Comparison of ENCODE assay signal across 31 cellular contexts in the genomic region with DNA sequence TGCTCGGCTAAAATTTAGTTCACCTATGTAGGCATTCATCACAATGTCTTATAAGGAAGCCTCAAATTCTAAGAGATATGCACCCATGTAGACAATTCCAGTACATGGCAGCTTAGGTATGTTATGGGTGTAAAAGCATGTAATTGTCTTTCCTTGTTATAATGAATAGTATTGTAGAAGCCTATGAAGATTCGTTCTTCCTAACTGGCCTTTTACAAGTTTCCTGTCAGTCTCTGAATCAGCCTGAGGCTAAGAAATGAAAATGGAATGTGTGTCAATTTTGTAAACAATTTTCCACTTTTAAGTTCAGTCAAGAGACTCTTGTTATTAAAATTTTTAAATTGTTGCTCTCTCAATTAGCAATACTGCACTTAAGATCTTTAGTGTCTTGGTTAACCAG.
"Had no signal": no experiment of that assay in that cellular context is flagged by ENCODE, and none has a peak within 500 bp of the region (broad histone marks: within the 10 kb centered on the region; RNA-seq: fewer than 3 reads in every experiment).

No MANE protein-coding gene starts in this region.

- H3K9me3 ChIP-seq: adrenal gland, body of pancreas, gastrocnemius medialis had no signal

- H3K27ac Mint-ChIP-seq: activated CD4-positive, alpha-beta memory T cell treated with anti-CD3 and anti-CD28 coated beads for 36 hours; activated CD4-positive, alpha-beta T cell treated with anti-CD3 and anti-CD28 coated beads for 36 hours; activated CD4-positive, alpha-beta T cell treated with anti-CD3 and anti-CD28 coated beads, Interleukin-2, amount 10 ng/mL, durations not matched to agents 24 days and 14 days; activated CD8-positive, alpha-beta memory T cell treated with anti-CD3 and anti-CD28 coated beads, Interleukin-2, amount 10 ng/mL, durations not matched to agents 7 days and 5 days; activated CD8-positive, alpha-beta T cell treated with anti-CD3 and anti-CD28 coated beads, Interleukin-2, amount 10 ng/mL, durations not matched to agents 7 days and 5 days; activated naive CD4-positive, alpha-beta T cell treated with anti-CD3 and anti-CD28 coated beads for 36 hours; activated naive CD4-positive, alpha-beta T cell treated with anti-CD3 and anti-CD28 coated beads, Interleukin-2, amount 50 U/mL, for 24 hours; activated naive CD8-positive, alpha-beta T cell treated with anti-CD3 and anti-CD28 coated beads for 36 hours; activated naive CD8-positive, alpha-beta T cell treated with anti-CD3 and anti-CD28 coated beads, Interleukin-2, amount 50 U/mL, for 24 hours; activated T-helper 1 cell treated with anti-CD3 and anti-CD28 coated beads, Interleukin-12 subunit alpha, Interleukin-12 subunit beta, Interleukin-2, Interleukin-4 antibody, amounts not matched to agents 30 ng/mL and 10 ng/mL and 1 ng/mL, durations not matched to agents 14 hours and 24 hours and 36 hours; activated T-helper 2 cell treated with anti-CD3 and anti-CD28 coated beads, Interferon-gamma antibody, Interleukin-2, Interleukin-4, amounts not matched to agents 10 μg/mL and 5 μg/mL and 100 μg/mL, durations not matched to agents 14 hours and 24 hours and 36 hours had no signal

- H3K27ac ChIP-seq: adrenal gland, body of pancreas, epithelial cell of prostate, gastrocnemius medialis, heart left ventricle had no signal

- H3K36me3 Mint-ChIP-seq: activated CD4-positive, alpha-beta memory T cell treated with anti-CD3 and anti-CD28 coated beads for 36 hours; activated CD8-positive, alpha-beta memory T cell treated with anti-CD3 and anti-CD28 coated beads, Interleukin-2, amount 10 ng/mL, durations not matched to agents 7 days and 5 days; activated naive CD4-positive, alpha-beta T cell treated with anti-CD3 and anti-CD28 coated beads, Interleukin-2, amount 50 U/mL, for 24 hours; activated naive CD8-positive, alpha-beta T cell treated with anti-CD3 and anti-CD28 coated beads for 36 hours had no signal

- H3K4me1 ChIP-seq: adrenal gland, body of pancreas, gastrocnemius medialis, heart left ventricle had no signal

- H3K27me3 ChIP-seq: adrenal gland, body of pancreas, gastrocnemius medialis, heart left ventricle had no signal

- H3K4me3 ChIP-seq: adrenal gland, body of pancreas, gastrocnemius medialis, heart left ventricle had no signal

- H3K4me1 Mint-ChIP-seq: activated CD4-positive, alpha-beta T cell treated with anti-CD3 and anti-CD28 coated beads for 36 hours; activated CD4-positive, alpha-beta T cell treated with anti-CD3 and anti-CD28 coated beads, Interleukin-2, amount 10 ng/mL, durations not matched to agents 24 days and 14 days; activated CD8-positive, alpha-beta memory T cell treated with anti-CD3 and anti-CD28 coated beads, Interleukin-2, amount 10 ng/mL, durations not matched to agents 7 days and 5 days; activated naive CD4-positive, alpha-beta T cell treated with anti-CD3 and anti-CD28 coated beads, Interleukin-2, amount 50 U/mL, for 24 hours; activated naive CD8-positive, alpha-beta T cell treated with anti-CD3 and anti-CD28 coated beads for 36 hours; activated naive CD8-positive, alpha-beta T cell treated with anti-CD3 and anti-CD28 coated beads, Interleukin-2, amount 50 U/mL, for 24 hours had no signal

- DNase-seq: activated CD4-positive, alpha-beta memory T cell treated with anti-CD3 and anti-CD28 coated beads for 36 hours; activated CD4-positive, alpha-beta T cell treated with anti-CD3 and anti-CD28 coated beads for 36 hours; activated CD4-positive, alpha-beta T cell treated with anti-CD3 and anti-CD28 coated beads, Interleukin-2, amount 10 ng/mL, durations not matched to agents 24 days and 14 days; activated CD4-positive, CD25-positive, alpha-beta regulatory T cell; activated CD4-positive, CD25-positive, alpha-beta regulatory T cell treated with anti-CD3 and anti-CD28 coated beads, Interleukin-2, amount 50 U/mL, for 72 hours; activated CD8-positive, alpha-beta memory T cell treated with anti-CD3 and anti-CD28 coated beads, Interleukin-2, amount 10 ng/mL, durations not matched to agents 7 days and 5 days; activated CD8-positive, alpha-beta memory T cell treated with anti-CD3 and anti-CD28 coated beads, Interleukin-2, amount 50 U/mL, for 4 hours; activated CD8-positive, alpha-beta T cell treated with anti-CD3 and anti-CD28 coated beads, Interleukin-2, amount 10 ng/mL, durations not matched to agents 7 days and 5 days; activated effector memory CD4-positive, alpha-beta T cell treated with anti-CD3 and anti-CD28 coated beads, Interleukin-2, amount 50 U/mL, for 16 hours; activated naive CD4-positive, alpha-beta T cell treated with anti-CD3 and anti-CD28 coated beads for 36 hours; activated naive CD8-positive, alpha-beta T cell treated with anti-CD3 and anti-CD28 coated beads for 36 hours; activated naive CD8-positive, alpha-beta T cell treated with anti-CD3 and anti-CD28 coated beads, Interleukin-2, amount 50 U/mL, for 24 hours; activated T-cell treated with anti-CD3 and anti-CD28 coated beads, Interleukin-2, amount 50 U/mL, for 1 hour; activated T-cell treated with anti-CD3 and anti-CD28 coated beads, Interleukin-2, amount 50 U/mL, for 48 hours; adrenal gland; amygdala; aorta; body of pancreas; caudate nucleus; cortex of kidney; dermis blood vessel endothelial cell; effector CD4-positive, alpha-beta T cell; foreskin fibroblast; gastrocnemius medialis; glutamatergic neuron; heart left ventricle; T-helper 2 cell had no signal

- H3K9me3 Mint-ChIP-seq: activated naive CD4-positive, alpha-beta T cell treated with anti-CD3 and anti-CD28 coated beads for 36 hours; activated naive CD4-positive, alpha-beta T cell treated with anti-CD3 and anti-CD28 coated beads, Interleukin-2, amount 50 U/mL, for 24 hours; activated naive CD8-positive, alpha-beta T cell treated with anti-CD3 and anti-CD28 coated beads for 36 hours; activated naive CD8-positive, alpha-beta T cell treated with anti-CD3 and anti-CD28 coated beads, Interleukin-2, amount 50 U/mL, for 24 hours; activated T-helper 1 cell treated with anti-CD3 and anti-CD28 coated beads, Interleukin-12 subunit alpha, Interleukin-12 subunit beta, Interleukin-2, Interleukin-4 antibody, amounts not matched to agents 30 ng/mL and 10 ng/mL and 1 ng/mL, durations not matched to agents 14 hours and 24 hours and 36 hours; activated T-helper 2 cell treated with anti-CD3 and anti-CD28 coated beads, Interferon-gamma antibody, Interleukin-2, Interleukin-4, amounts not matched to agents 10 μg/mL and 5 μg/mL and 100 μg/mL, durations not matched to agents 14 hours and 24 hours and 36 hours had no signal

- H3K4me3 Mint-ChIP-seq: activated CD4-positive, alpha-beta memory T cell treated with anti-CD3 and anti-CD28 coated beads for 36 hours; activated CD4-positive, alpha-beta T cell treated with anti-CD3 and anti-CD28 coated beads for 36 hours; activated CD4-positive, alpha-beta T cell treated with anti-CD3 and anti-CD28 coated beads, Interleukin-2, amount 10 ng/mL, durations not matched to agents 24 days and 14 days; activated CD8-positive, alpha-beta memory T cell treated with anti-CD3 and anti-CD28 coated beads, Interleukin-2, amount 10 ng/mL, durations not matched to agents 7 days and 5 days; activated CD8-positive, alpha-beta T cell treated with anti-CD3 and anti-CD28 coated beads, Interleukin-2, amount 10 ng/mL, durations not matched to agents 7 days and 5 days; activated naive CD4-positive, alpha-beta T cell treated with anti-CD3 and anti-CD28 coated beads for 36 hours; activated naive CD4-positive, alpha-beta T cell treated with anti-CD3 and anti-CD28 coated beads, Interleukin-2, amount 50 U/mL, for 24 hours; activated naive CD8-positive, alpha-beta T cell treated with anti-CD3 and anti-CD28 coated beads for 36 hours; activated naive CD8-positive, alpha-beta T cell treated with anti-CD3 and anti-CD28 coated beads, Interleukin-2, amount 50 U/mL, for 24 hours; activated T-helper 1 cell treated with anti-CD3 and anti-CD28 coated beads, Interleukin-12 subunit alpha, Interleukin-12 subunit beta, Interleukin-2, Interleukin-4 antibody, amounts not matched to agents 30 ng/mL and 10 ng/mL and 1 ng/mL, durations not matched to agents 14 hours and 24 hours and 36 hours had no signal

- H3K36me3 ChIP-seq: adrenal gland, gastrocnemius medialis, heart left ventricle had no signal
